Comparison of ENCODE assay signal across 19 cellular contexts in the genomic region with DNA sequence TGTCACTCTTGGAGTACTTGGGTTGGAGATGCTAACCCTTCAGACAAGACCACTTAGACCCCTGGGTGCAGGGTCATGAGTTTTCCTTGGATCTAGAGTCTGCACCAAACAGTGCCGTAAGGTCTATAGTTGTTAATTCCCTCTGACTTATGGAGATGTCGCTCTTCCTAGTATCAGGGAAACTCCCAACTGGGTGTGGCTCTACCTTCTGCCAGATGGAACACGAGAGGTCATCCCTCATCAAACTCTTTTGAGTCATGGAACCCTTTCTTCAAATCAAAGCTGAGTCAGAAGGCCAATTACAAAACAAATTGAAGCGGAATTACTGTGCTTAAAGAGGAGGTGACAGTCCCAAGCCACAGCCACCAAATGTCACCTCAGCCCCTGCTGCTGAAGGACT.
DNase-seq lines count a peak whose midpoint lies in the region; ATAC-seq, FAIRE-seq and TF ChIP-seq lines count a peak whose summit lies in the region.
"Had no signal": no experiment of that assay in that cellular context is flagged by ENCODE, and none has a peak within 500 bp of the region (broad histone marks: within the 10 kb centered on the region; RNA-seq: fewer than 3 reads in every experiment).

No MANE protein-coding gene starts in this region.

- DNase-seq in AG04450 (ENCODE audit: low read depth, low spot score) (no peak), RPMI7951 (ENCODE audit: low read depth) (peak; percentile 82), bronchial epithelial cell (ENCODE audit: low read depth) (peak; percentile 54), foreskin keratinocyte (peak in 1 of 2 donors; percentile 58), G401 (ENCODE audit: low spot score) (no peak)
- no peak for DNase-seq in stimulated activated CD4-positive, alpha-beta T cell treated with anti-CD3 and anti-CD28 coated beads, Interleukin-4, amount 100 ng/mL, for 24 hours
- no peak for DNase-seq in stimulated activated CD4-positive, alpha-beta T cell treated with anti-CD3 and anti-CD28 coated beads, Interleukin-15, amount 100 ng/mL, for 24 hours
- DNase-seq: CD8-positive, alpha-beta memory T cell; DMS79; H9; NCI-H1105; NCI-H1694 treated with DMSO at 0.1 percent for 48 hours; NCI-H2107; NCI-H510A; NCI-H774; RPMI8226 had no signal

- no peaks in the 10 kb centered on the region for H3K4me1 ChIP-seq in foreskin keratinocyte

- H3K27ac ChIP-seq in AG04450 (ENCODE audit: low read depth, low read length) (peak overlapping the region; percentile 21), foreskin keratinocyte (peak overlapping the region; percentile 66)

- peaks cover 3% of the 10 kb centered on the region; the same call in 1 of the 2 replicates for H3K9me3 ChIP-seq in AG04450 (ENCODE audit: control insufficient read depth, insufficient read depth, low read length)

- H3K27me3 ChIP-seq in AG04450 (ENCODE audit: control insufficient read depth, insufficient read depth, low read length): peaks cover 3% of the 10 kb centered on the region
- H3K27me3 ChIP-seq in bronchial epithelial cell (ENCODE audit: control insufficient read depth, insufficient read depth, low read length): peaks cover 3% of the 10 kb centered on the region
- H3K27me3 ChIP-seq in foreskin keratinocyte: peaks cover 7% of the 10 kb centered on the region

- H3K4me3 ChIP-seq in AG04450 (ENCODE audit: low read depth, low read length) (no peak overlapping the region), bronchial epithelial cell (ENCODE audit: low read depth, low read length) (no peak overlapping the region)

- FAIRE-seq in bronchial epithelial cell (lab: Jason Lieb, UNC): no peak
- FAIRE-seq: A204.1, HTR-8/SVneo had no signal

- CTCF ChIA-PET in AG04450 (lab: Charles Lee): no interaction called here

- H3K36me3 ChIP-seq in bronchial epithelial cell (ENCODE audit: control insufficient read depth, insufficient read depth, low read length): no peaks in the 10 kb centered on the region

- POLR2A ChIA-PET in AG04450 (lab: Yijun Ruan, JAX): no interaction called here

- ATAC-seq in foreskin keratinocyte: peak; percentile 80
- ATAC-seq in GM18498 (IDR thresholded peaks at IDR 0.05; ENCODE audit: unreplicated experiment): no peak

- in situ Hi-C loops in G401 (cut with HindIII; ENCODE audit: low sequenced_read_pairs): no loop called here

- TF ChIP-seq CTCF in AG04450 (IDR thresholded peaks at IDR 0.05; ENCODE audit: low read depth, low read length): no peak
- no peak for TF ChIP-seq CTCF in bronchial epithelial cell (IDR thresholded peaks at IDR 0.05; ENCODE audit: insufficient read depth, low read length, severe bottlenecking)
- TF ChIP-seq CTCF in foreskin keratinocyte (conservative IDR thresholded peaks at IDR 0.05): no peak

Comparison
In these comparisons a context has a peak if more than half of its experiments do, and no peak if none do; other contexts are left out.
1. DNase-seq: peak in RPMI7951 (single experiment) and bronchial epithelial cell (single experiment); none in AG04450 (single experiment), stimulated activated CD4-positive, alpha-beta T cell treated with anti-CD3 and anti-CD28 coated beads, Interleukin-4, amount 100 ng/mL, for 24 hours (single experiment), stimulated activated CD4-positive, alpha-beta T cell treated with anti-CD3 and anti-CD28 coated beads, Interleukin-15, amount 100 ng/mL, for 24 hours (single experiment) and G401 (single experiment).